Comparison of ENCODE assay signal across 2 cellular contexts in the genomic region with DNA sequence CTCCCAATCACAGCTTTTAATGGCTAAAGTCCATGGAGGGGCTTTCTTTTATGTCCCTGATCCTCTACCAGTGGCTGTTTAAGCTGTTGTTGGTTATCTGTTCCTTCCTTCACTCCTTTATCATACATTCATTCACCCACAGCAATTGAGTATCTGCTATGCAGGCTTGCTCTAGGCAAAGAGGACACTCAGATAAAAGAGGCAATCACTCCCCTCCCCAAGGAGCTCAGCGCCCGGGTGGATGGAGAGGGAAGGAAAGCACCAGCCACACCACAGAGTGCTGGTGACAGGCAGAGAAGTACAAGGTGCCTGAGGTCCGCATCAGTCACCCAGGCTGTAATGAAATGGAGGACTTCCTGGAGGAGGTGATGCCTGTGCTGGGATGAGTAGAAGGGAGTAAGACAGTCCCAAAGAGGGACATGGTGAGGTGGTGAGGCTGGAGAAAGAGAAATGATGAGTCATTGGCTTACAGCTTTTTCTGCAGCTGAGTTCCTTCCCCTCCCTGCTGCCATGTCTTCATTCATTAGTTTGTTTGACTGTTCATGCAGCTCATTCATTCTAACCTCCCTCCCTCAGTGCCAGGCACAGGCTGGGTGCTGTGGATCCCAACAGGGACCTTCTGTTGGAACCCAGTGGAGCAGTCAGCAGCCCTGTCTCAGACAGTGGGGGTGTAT.
TF ChIP-seq lines count a peak whose summit lies in the region.

No MANE protein-coding gene starts in this region.

TF ChIP-seq in HepG2, 621 proteins besides CTCF, POLR2A, EP300 and RAD21:
- no peak for TF ChIP-seq KMT2A (CRISPR knock-in tag; IDR thresholded peaks at IDR 0.05)
- TF ChIP-seq NFE2 (CRISPR knock-in tag; IDR thresholded peaks at IDR 0.05) = peak; percentile 46; the same call in 1 of the 2 replicates
- TF ChIP-seq ZNF816 (CRISPR knock-in tag; IDR thresholded peaks at IDR 0.05; ENCODE audit: borderline replicate concordance) = no peak
- TF ChIP-seq NFE2L2 (IDR thresholded peaks at IDR 0.05; ENCODE audit: low read length) = peak; percentile 68; the same call in 1 of the 2 replicates

TF ChIP-seq in SK-N-SH, 30 proteins besides CTCF, POLR2A, EP300 and RAD21:
- no peak for TF ChIP-seq RCOR1 (IDR thresholded peaks at IDR 0.05; ENCODE audit: low read length)
- TF ChIP-seq, protein P1, sequence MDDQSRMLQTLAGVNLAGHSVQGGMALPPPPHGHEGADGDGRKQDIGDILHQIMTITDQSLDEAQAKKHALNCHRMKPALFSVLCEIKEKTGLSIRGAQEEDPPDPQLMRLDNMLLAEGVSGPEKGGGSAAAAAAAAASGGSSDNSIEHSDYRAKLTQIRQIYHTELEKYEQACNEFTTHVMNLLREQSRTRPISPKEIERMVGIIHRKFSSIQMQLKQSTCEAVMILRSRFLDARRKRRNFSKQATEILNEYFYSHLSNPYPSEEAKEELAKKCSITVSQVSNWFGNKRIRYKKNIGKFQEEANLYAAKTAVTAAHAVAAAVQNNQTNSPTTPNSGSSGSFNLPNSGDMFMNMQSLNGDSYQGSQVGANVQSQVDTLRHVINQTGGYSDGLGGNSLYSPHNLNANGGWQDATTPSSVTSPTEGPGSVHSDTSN (IDR thresholded peaks at IDR 0.05) = peak; percentile 4; the same call in 1 of the 2 replicates
